18 cellular contexts compared by ENCODE assay signal in the genomic region with DNA sequence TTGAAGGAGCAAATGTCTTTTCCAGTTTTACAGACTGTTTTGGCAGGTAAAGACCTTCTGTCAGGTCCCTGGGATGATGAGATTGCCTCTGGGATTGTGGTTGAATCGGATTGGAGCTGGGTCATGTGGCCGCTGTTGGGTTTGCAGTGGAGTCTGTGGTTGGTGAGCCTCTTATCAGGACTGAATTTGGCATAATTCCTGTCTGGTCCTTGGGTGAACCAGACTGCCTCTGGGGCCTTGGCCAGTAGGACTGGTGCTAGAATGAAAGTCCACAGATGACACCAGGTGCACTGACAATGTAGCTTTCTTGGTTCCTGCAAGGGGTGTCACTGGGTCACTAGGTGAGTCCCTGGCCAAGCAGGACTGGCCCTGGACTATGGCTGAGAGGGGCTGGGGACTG.
DNase-seq lines count a peak whose midpoint lies in the region; ATAC-seq and TF ChIP-seq lines count a peak whose summit lies in the region.
"Had no signal": no experiment of that assay in that cellular context is flagged by ENCODE, and none has a peak within 500 bp of the region (broad histone marks: within the 10 kb centered on the region; RNA-seq: fewer than 3 reads in every experiment).

No MANE protein-coding gene starts in this region.

- no peaks in the 10 kb centered on the region for H3K9me3 ChIP-seq in body of pancreas
- peaks cover 0 to 3% of the 10 kb centered on the region in 2 donors for H3K9me3 ChIP-seq in neuronal stem cell (replicated peaks in 1 of 2; ENCODE audit: control insufficient read depth in 2 of 2, insufficient read depth in 1 of 2, low read depth in 1 of 2, low read length in 2 of 2)

- no peak overlapping the region for H2BK120ac ChIP-seq in neuronal stem cell (ENCODE audit: low read depth, low read length)

- H3K18ac ChIP-seq in neuronal stem cell (ENCODE audit: low read length), result peak overlapping the region; percentile 57

- no peak overlapping the region for H2AFZ ChIP-seq in neuronal stem cell (ENCODE audit: low read length)

- no peaks in the 10 kb centered on the region for H3K36me3 Mint-ChIP-seq in activated naive CD4-positive, alpha-beta T cell treated with anti-CD3 and anti-CD28 coated beads for 36 hours (ENCODE audit: low read depth)
- H3K36me3 Mint-ChIP-seq: CD14-positive monocyte; CD4-positive, alpha-beta memory T cell; IgD-negative memory B cell had no signal

- no peak overlapping the region for H3K9ac ChIP-seq in neuronal stem cell (ENCODE audit: low read depth, low read length, poor library complexity)
- H3K9ac ChIP-seq: BLaER1 had no signal

- H3K27me3 ChIP-seq in body of pancreas (no peaks in the 10 kb centered on the region), neuronal stem cell (ENCODE audit: control insufficient read depth in 3 of 3, insufficient read depth in 3 of 3, low read depth in 1 of 3, low read length in 3 of 3) (no peaks in the 10 kb centered on the region)
- H3K27me3 ChIP-seq: BLaER1 had no signal

- 44 to 50% methylated on average over 2 of the region's 2 CpGs for WGBS in body of pancreas, 2 donors
- no CpG with 5 or more reads among the region's 2 CpGs for WGBS in neuronal stem cell (ENCODE audit: extremely low coverage in 2 of 2, insufficient read length in 2 of 2, insufficient replicate concordance in 1 of 2), 2 donors

- no peak overlapping the region for H3K4me3 Mint-ChIP-seq in activated naive CD4-positive, alpha-beta T cell treated with anti-CD3 and anti-CD28 coated beads for 36 hours
- H3K4me3 Mint-ChIP-seq: CD14-positive monocyte; CD4-positive, alpha-beta memory T cell; H9 had no signal

- peaks cover 33% of the 10 kb centered on the region for H3K4me1 ChIP-seq in body of pancreas
- no peaks in the 10 kb centered on the region for H3K4me1 ChIP-seq in neuronal stem cell (ENCODE audit: control insufficient read depth in 2 of 2, insufficient read depth in 1 of 2, low read depth in 1 of 2, low read length in 2 of 2)
- H3K4me1 ChIP-seq: BLaER1 had no signal

- peaks cover 13% of the 10 kb centered on the region for H3K9me3 Mint-ChIP-seq in activated naive CD4-positive, alpha-beta T cell treated with anti-CD3 and anti-CD28 coated beads for 36 hours
- H3K9me3 Mint-ChIP-seq: H9 had no signal

- H2BK12ac ChIP-seq in neuronal stem cell (ENCODE audit: low read length), result no peak overlapping the region

- intact Hi-C loops in body of pancreas (cut with DNase I), result no loop called here
- intact Hi-C loops in activated naive CD4-positive, alpha-beta T cell treated with anti-CD3 and anti-CD28 coated beads for 36 hours (cut with micrococcal nuclease), result no loop called here

- H3K4ac ChIP-seq in neuronal stem cell (ENCODE audit: low read length), result no peak overlapping the region

- TF ChIP-seq CTCF in body of pancreas (IDR thresholded peaks at IDR 0.05), result no peak

- DNase-seq in NCI-H2029 (lab: John Stamatoyannopoulos, UW), result peak; percentile 56
- DNase-seq in NCI-H2029 treated with DMSO at 0.1 percent for 48 hours (lab: John Stamatoyannopoulos, UW), result no peak
- peak; percentile 13 to 38 (median 22) for DNase-seq in body of pancreas
- DNase-seq in neuronal stem cell (ENCODE audit: low spot score), result no peak
- DNase-seq in hippocampal formation (lab: John Stamatoyannopoulos, UW), result no peak
- no peak for DNase-seq in activated naive CD4-positive, alpha-beta T cell treated with anti-CD3 and anti-CD28 coated beads for 36 hours
- DNase-seq: CD4-positive, alpha-beta memory T cell; DMS153; DND-41; EL; H9 had no signal

- no peak overlapping the region for H3K23ac ChIP-seq in neuronal stem cell (ENCODE audit: low read depth, low read length, poor library complexity)

- no peaks in the 10 kb centered on the region for H3K27me3 Mint-ChIP-seq in activated naive CD4-positive, alpha-beta T cell treated with anti-CD3 and anti-CD28 coated beads for 36 hours (ENCODE audit: low read depth)
- H3K27me3 Mint-ChIP-seq: IgD-negative memory B cell had no signal

- H3K79me1 ChIP-seq in neuronal stem cell (ENCODE audit: low read depth, low read length), result no peaks in the 10 kb centered on the region

- H4K91ac ChIP-seq in neuronal stem cell (ENCODE audit: low read depth, low read length, poor library complexity), result no peak overlapping the region

- H4K8ac ChIP-seq in neuronal stem cell (ENCODE audit: low read depth, low read length), result no peak overlapping the region

- H2AK5ac ChIP-seq in neuronal stem cell (ENCODE audit: low read depth, low read length), result no peak overlapping the region

- no peaks in the 10 kb centered on the region for H3K4me1 Mint-ChIP-seq in activated naive CD4-positive, alpha-beta T cell treated with anti-CD3 and anti-CD28 coated beads for 36 hours (ENCODE audit: low read depth)
- H3K4me1 Mint-ChIP-seq: CD14-positive monocyte; CD4-positive, alpha-beta memory T cell; IgD-negative memory B cell had no signal

- no peak overlapping the region for H2BK15ac ChIP-seq in neuronal stem cell (ENCODE audit: low read length)

- no peak overlapping the region for H3K27ac Mint-ChIP-seq in activated naive CD4-positive, alpha-beta T cell treated with anti-CD3 and anti-CD28 coated beads for 36 hours
- H3K27ac Mint-ChIP-seq: CD14-positive monocyte; CD4-positive, alpha-beta memory T cell; H9; IgD-negative memory B cell had no signal

- H3K14ac ChIP-seq in neuronal stem cell (ENCODE audit: low read length), result no peak overlapping the region

- no peak overlapping the region for H3K4me3 ChIP-seq in body of pancreas
- H3K4me3 ChIP-seq in neuronal stem cell (ENCODE audit: low read length in 2 of 2), result no peak overlapping the region
- H3K4me3 ChIP-seq: BLaER1, GM12878 had no signal

- H2BK5ac ChIP-seq in neuronal stem cell (ENCODE audit: low read length), result no peak overlapping the region

- no peak for TF ChIP-seq POLR2A in body of pancreas (IDR thresholded peaks at IDR 0.05)

- CTCF ChIA-PET in activated naive CD4-positive, alpha-beta T cell treated with anti-CD3 and anti-CD28 coated beads for 36 hours (lab: Charles Lee), result interaction anchor here (1.2 kb wide), 1 partner anchor 66 kb away, joined by 3 read pairs; no protein-coding TSS in a partner anchor

- no peaks in the 10 kb centered on the region for H3K36me3 ChIP-seq in body of pancreas (replicated peaks in 1 of 2; ENCODE audit: insufficient read depth in 1 of 2, low read depth in 2 of 2)
- H3K36me3 ChIP-seq in neuronal stem cell (replicated peaks in 1 of 2; ENCODE audit: control insufficient read depth in 2 of 2, insufficient read depth in 2 of 2, low read length in 2 of 2), result no peaks in the 10 kb centered on the region
- H3K36me3 ChIP-seq: BLaER1 had no signal

- H3K27ac ChIP-seq in body of pancreas, result peak overlapping the region in 3 of 4 donors; percentile 53 to 80 (median 61)
- no peak overlapping the region for H3K27ac ChIP-seq in neuronal stem cell (replicated peaks; ENCODE audit: low read length)
- H3K27ac ChIP-seq: 22Rv1, BLaER1 had no signal

- ATAC-seq in body of pancreas (peak; percentile 73), HG02938 (IDR thresholded peaks at IDR 0.05; ENCODE audit: unreplicated experiment) (no peak)
- ATAC-seq: GM12878, HepG2 had no signal

- no peak overlapping the region for H3K4me2 ChIP-seq in neuronal stem cell (ENCODE audit: insufficient read depth, low read length, poor library complexity, severe bottlenecking)
- H3K4me2 ChIP-seq: BLaER1 had no signal

Comparison
In these comparisons a context has a peak if more than half of its experiments do, and no peak if none do; other contexts are left out.
1. DNase-seq: peak in NCI-H2029 (single experiment) and body of pancreas (4 of 4); none in NCI-H2029 treated with DMSO at 0.1 percent for 48 hours (single experiment), neuronal stem cell (single experiment), hippocampal formation (0 of 2) and activated naive CD4-positive, alpha-beta T cell treated with anti-CD3 and anti-CD28 coated beads for 36 hours (single experiment).